14 cellular contexts compared by ENCODE assay signal in genomic region chr3:16289144-16289889, GRCh38. TPM values are rescaled to one million over a fixed set of nuclear protein-coding genes. Genes with fewer than 3 reads are reported as not detected.
DNase-seq lines count a peak whose midpoint lies in the region; ATAC-seq and TF ChIP-seq lines count a peak whose summit lies in the region.
"Had no signal": no experiment of that assay in that cellular context is flagged by ENCODE, and none has a peak within 500 bp of the region (broad histone marks: within the 10 kb centered on the region; RNA-seq: fewer than 3 reads in every experiment).

No MANE protein-coding gene starts in this region.

- peaks cover 79% of the 10 kb centered on the region for H3K36me3 Mint-ChIP-seq in CD4-positive, alpha-beta T cell (ENCODE audit: low read depth)
- H3K36me3 Mint-ChIP-seq in naive thymus-derived CD4-positive, alpha-beta T cell, result peaks cover 12 to 77% (median 36%) of the 10 kb centered on the region in 5 donors

- H3K9me3 ChIP-seq in CD4-positive, alpha-beta T cell (ENCODE audit: control insufficient read depth, low read length), result peaks cover 10% of the 10 kb centered on the region
- H3K9me3 ChIP-seq in KOPT-K1 (ENCODE audit: insufficient read depth, low read length, poor library complexity, severe bottlenecking) (peaks cover 23% of the 10 kb centered on the region), thyroid gland (no peaks in the 10 kb centered on the region)
- peaks cover 0 to 8% (median 0%) of the 10 kb centered on the region in 3 experiments for H3K9me3 ChIP-seq in naive thymus-derived CD4-positive, alpha-beta T cell (ENCODE audit: control insufficient read depth in 2 of 3, low read length in 3 of 3)
- H3K9me3 ChIP-seq: mucosa of descending colon, testis had no signal

- 95% methylated on average over 2 of the region's 2 CpGs for WGBS in thyroid gland, 2 donors

- H3K9me3 Mint-ChIP-seq in CD4-positive, alpha-beta T cell, result no peaks in the 10 kb centered on the region
- peaks cover 0 to 14% (median 8%) of the 10 kb centered on the region in 11 donors for H3K9me3 Mint-ChIP-seq in naive thymus-derived CD4-positive, alpha-beta T cell

- no peak for DNase-seq in CD4-positive, alpha-beta T cell
- DNase-seq in dorsolateral prefrontal cortex (no peak), mesenteric fat pad (ENCODE audit: low spot score) (no peak), NAMALWA (ENCODE audit: low spot score) (no peak), DMS53 treated with DMSO at 0.1 percent for 48 hours (lab: John Stamatoyannopoulos, UW; ENCODE audit: unreplicated experiment) (no peak), thyroid gland (no peak)
- DNase-seq in naive thymus-derived CD4-positive, alpha-beta T cell, result no peak
- DNase-seq: central memory CD4-positive, alpha-beta T cell; mucosa of descending colon; NCI-H526 treated with DMSO at 0.1 percent for 48 hours; RPMI8226; testis had no signal

- peak overlapping the region; percentile 95 for H3K4me3 Mint-ChIP-seq in CD4-positive, alpha-beta T cell
- peak overlapping the region; percentile 87 to 99 (median 96) for H3K4me3 Mint-ChIP-seq in naive thymus-derived CD4-positive, alpha-beta T cell

- no peaks in the 10 kb centered on the region for H3K27me3 ChIP-seq in CD4-positive, alpha-beta T cell (ENCODE audit: control insufficient read depth, insufficient read depth, low read length)
- H3K27me3 ChIP-seq in dorsolateral prefrontal cortex (no peaks in the 10 kb centered on the region), thyroid gland (no peaks in the 10 kb centered on the region)
- no peaks in the 10 kb centered on the region for H3K27me3 ChIP-seq in naive thymus-derived CD4-positive, alpha-beta T cell (ENCODE audit: control insufficient read depth in 2 of 2, insufficient read depth in 2 of 2, low read length in 2 of 2)
- H3K27me3 ChIP-seq: testis had no signal

- CTCF ChIA-PET in CD4-positive, alpha-beta T cell (lab: Charles Lee), result interaction anchor here (0.7 to 9.5 kb wide), 8 partner anchors 11 to 240 kb away, joined by 3 to 208 read pairs (median 6); partner anchors contain the start of genes DPH3 and OXNAD1
- CTCF ChIA-PET in naive thymus-derived CD4-positive, alpha-beta T cell (lab: Charles Lee), result interaction anchor here (0.7 to 9.8 kb wide), 15 partner anchors 9 to 262 kb away, joined by 3 to 238 read pairs (median 5); partner anchors contain the start of genes DPH3 and OXNAD1

- no peak for TF ChIP-seq CTCF in CD4-positive, alpha-beta T cell (IDR thresholded peaks at IDR 0.05)
- TF ChIP-seq CTCF in dorsolateral prefrontal cortex (IDR thresholded peaks at IDR 0.05 in 54 of 56, conservative IDR thresholded peaks at IDR 0.05 in 2 of 56; ENCODE audit: low read depth in 1 of 56, partially characterized antibody in 56 of 56) (no peak), thyroid gland (IDR thresholded peaks at IDR 0.05) (no peak)

- intact Hi-C loops in CD4-positive, alpha-beta T cell (cut with DNase I, micrococcal nuclease), result loop anchor here (5.0 to 10.0 kb wide), 3 partner anchors 243 to 595 kb away; partner anchors contain the start of gene PLCL2 (in 1 of the 2)
- intact Hi-C loops in dorsolateral prefrontal cortex (cut with DNase I), result no loop called here
- intact Hi-C loops in naive thymus-derived CD4-positive, alpha-beta T cell (cut with micrococcal nuclease), result loop anchor here in 1 of 2 donors (5.0 kb wide), 3 partner anchors 178 to 863 kb away; no protein-coding TSS in a partner anchor
- intact Hi-C loops in thyroid gland (cut with DNase I), result loop anchor here (2.0 kb wide), 1 partner anchor 261 kb away; no protein-coding TSS in a partner anchor

- peaks cover 73% of the 10 kb centered on the region for H3K4me1 Mint-ChIP-seq in CD4-positive, alpha-beta T cell (ENCODE audit: low read depth)
- H3K4me1 Mint-ChIP-seq in naive thymus-derived CD4-positive, alpha-beta T cell, result peaks cover 42 to 78% (median 53%) of the 10 kb centered on the region in 7 donors

- no peak for TF ChIP-seq POLR2A in thyroid gland (IDR thresholded peaks at IDR 0.05)

- H3K36me3 ChIP-seq in KOPT-K1 (ENCODE audit: insufficient read depth, low read length) (peaks cover 55% of the 10 kb centered on the region), thyroid gland (no peaks in the 10 kb centered on the region)
- peaks cover 0 to 15% (median 0%) of the 10 kb centered on the region in 3 experiments for H3K36me3 ChIP-seq in naive thymus-derived CD4-positive, alpha-beta T cell (ENCODE audit: control insufficient read depth in 2 of 3, insufficient read depth in 3 of 3, low read length in 3 of 3)

- ATAC-seq in CD4-positive, alpha-beta T cell (ENCODE audit: poor library complexity), result no peak
- no peak for ATAC-seq in naive thymus-derived CD4-positive, alpha-beta T cell

- H3K4me3 ChIP-seq in dorsolateral prefrontal cortex (no peak overlapping the region), thyroid gland (replicated peaks in 1 of 3) (no peak overlapping the region)
- H3K4me3 ChIP-seq in naive thymus-derived CD4-positive, alpha-beta T cell (ENCODE audit: low read length), result peak overlapping the region; percentile 67
- H3K4me3 ChIP-seq: mucosa of descending colon, testis had no signal

- H3K4me1 ChIP-seq in naive thymus-derived CD4-positive, alpha-beta T cell (ENCODE audit: control insufficient read depth in 2 of 2, insufficient read depth in 2 of 2, low read length in 2 of 2), result peaks cover 32 to 62% of the 10 kb centered on the region in 2 donors
- peaks cover 5 to 6% of the 10 kb centered on the region in 2 donors for H3K4me1 ChIP-seq in thyroid gland
- H3K4me1 ChIP-seq: testis had no signal

- peak overlapping the region; percentile 92 for H3K27ac Mint-ChIP-seq in CD4-positive, alpha-beta T cell
- peak overlapping the region; percentile 92 to 99 (median 97) for H3K27ac Mint-ChIP-seq in naive thymus-derived CD4-positive, alpha-beta T cell

- POLR2A ChIA-PET in CD4-positive, alpha-beta T cell (lab: Charles Lee), result interaction anchor here (0.6 to 9.8 kb wide), 9 partner anchors 15 to 554 kb away, joined by 3 to 211 read pairs (median 5); partner anchors contain the start of genes DPH3 and OXNAD1
- POLR2A ChIA-PET in naive thymus-derived CD4-positive, alpha-beta T cell (lab: Charles Lee), result interaction anchor here (0.6 to 9.8 kb wide), 17 partner anchors 9 to 865 kb away, joined by 3 to 318 read pairs (median 4); partner anchors contain the start of genes DPH3, OXNAD1 and RFTN1

- no peaks in the 10 kb centered on the region for H3K27me3 Mint-ChIP-seq in CD4-positive, alpha-beta T cell
- no peaks in the 10 kb centered on the region for H3K27me3 Mint-ChIP-seq in naive thymus-derived CD4-positive, alpha-beta T cell
- H3K27me3 Mint-ChIP-seq: IgD-negative memory B cell had no signal

- H3K27ac ChIP-seq in CD4-positive, alpha-beta T cell (ENCODE audit: low read depth, low read length), result peak overlapping the region; percentile 88
- H3K27ac ChIP-seq in KOPT-K1 (ENCODE audit: low read depth, low read length, poor library complexity, severe bottlenecking), result peak overlapping the region; percentile 84
- H3K27ac ChIP-seq in dorsolateral prefrontal cortex, result peak overlapping the region in 34 of 59 donors; percentile 1 to 69 (median 30)
- H3K27ac ChIP-seq in naive thymus-derived CD4-positive, alpha-beta T cell (ENCODE audit: low read depth, low read length), result peak overlapping the region; percentile 90
- H3K27ac ChIP-seq in thyroid gland, result no peak overlapping the region
- H3K27ac ChIP-seq: testis had no signal

RNA-seq across cellular contexts. Expression of gene OXNAD1, which starts 24.3 kb away (rescaled TPM):
- 100 to 1,000 TPM; 135 TPM for total RNA-seq in CD4-positive, alpha-beta T cell
- 10 to 100 TPM; 16.6 to 37.5 (median 26.2) TPM for total RNA-seq in dorsolateral prefrontal cortex
- total RNA-seq in naive thymus-derived CD4-positive, alpha-beta T cell, result 100 to 1,000 TPM in 4 of 5 experiments, 10 to 100 TPM in 1; 80.3 to 171 (median 152) TPM
- polyA plus RNA-seq in naive thymus-derived CD4-positive, alpha-beta T cell, result 100 to 1,000 TPM; 132 to 134 TPM
- total RNA-seq in mesenteric fat pad, result 14.3 TPM
- 10 to 100 TPM; 22.3 to 34.0 (median 27.4) TPM for total RNA-seq in thyroid gland

RNA-seq across cellular contexts. Expression of gene DPH3, which starts 24.6 kb away (rescaled TPM):
- 10 to 100 TPM; 10.5 to 12.8 TPM for total RNA-seq in CD4-positive, alpha-beta T cell
- 10 to 100 TPM; 12.7 to 30.0 (median 19.6) TPM for total RNA-seq in dorsolateral prefrontal cortex
- 10 to 100 TPM; 12.4 to 23.6 (median 15.7) TPM for total RNA-seq in naive thymus-derived CD4-positive, alpha-beta T cell
- 10 to 100 TPM; 11.6 to 17.5 TPM for polyA plus RNA-seq in naive thymus-derived CD4-positive, alpha-beta T cell
- total RNA-seq in mesenteric fat pad, result 40.3 TPM
- 10 to 100 TPM; 18.4 to 27.1 (median 19.6) TPM for total RNA-seq in thyroid gland

Comparison
In these comparisons a context has a peak if more than half of its experiments do, and no peak if none do; other contexts are left out.
1. H3K27ac ChIP-seq: peak in CD4-positive, alpha-beta T cell (single experiment), KOPT-K1 (single experiment), dorsolateral prefrontal cortex (34 of 59) and naive thymus-derived CD4-positive, alpha-beta T cell (single experiment); none in thyroid gland (0 of 3).
2. intact Hi-C loops: an anchor here in CD4-positive, alpha-beta T cell (5.0 to 10.0 kb wide) and thyroid gland (2.0 kb wide); none called in dorsolateral prefrontal cortex.